Comparison of ENCODE assay signal across 1 cellular context in genomic region chr9:135993409-135993742, GRCh38.
TF ChIP-seq lines count a peak whose summit lies in the region.

No MANE protein-coding gene starts in this region.

TF ChIP-seq in WTC11, 78 proteins besides CTCF, POLR2A, EP300 and RAD21 (continued from another document):
- TF ChIP-seq ARID4B (CRISPR knock-in tag; IDR thresholded peaks at IDR 0.05; ENCODE audit: borderline replicate concordance) = no peak
- TF ChIP-seq ZNF232 (CRISPR knock-in tag; IDR thresholded peaks at IDR 0.05) = no peak
- no peak for TF ChIP-seq NFYB (CRISPR knock-in tag; conservative IDR thresholded peaks at IDR 0.05; ENCODE audit: low read depth)
